Comparison of ENCODE assay signal across 23 cellular contexts in the genomic region with DNA sequence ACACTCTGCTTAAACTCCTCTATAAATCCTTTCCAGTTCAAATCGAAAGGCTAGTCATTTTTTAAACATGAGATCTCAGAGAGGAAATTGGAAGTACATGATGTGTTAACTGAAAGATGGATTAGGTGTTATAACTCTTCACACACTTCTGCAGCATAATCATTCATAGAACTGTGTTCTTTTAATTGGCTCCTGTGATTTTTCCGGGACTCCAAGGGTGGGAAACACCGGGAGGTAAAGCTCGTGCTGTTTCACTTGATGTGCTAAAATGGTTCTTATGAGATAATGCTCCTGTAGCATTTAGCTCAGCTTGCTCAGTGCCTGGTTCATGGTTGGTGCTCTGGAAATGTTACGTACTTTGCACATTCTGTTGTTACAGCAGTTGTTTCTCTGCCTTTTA.
"Had no signal": no experiment of that assay in that cellular context is flagged by ENCODE, and none has a peak within 500 bp of the region (broad histone marks: within the 10 kb centered on the region; RNA-seq: fewer than 3 reads in every experiment).

No MANE protein-coding gene starts in this region.

- H3K9me3 Mint-ChIP-seq: natural killer cell; stimulated activated memory B cell treated with anti-CD40 and anti-IgM and Interleukin-4, amounts not matched to agents 10 μg/mL and 1 μg/mL and 100 μg/mL, for 72 hours; stimulated activated naive CD8-positive, alpha-beta T cell treated with anti-CD3 and anti-CD28 coated beads, Interleukin-15, amount 100 ng/mL, for 72 hours had no signal

- H3K36me3 ChIP-seq: left ventricle myocardium inferior, ovary, right atrium auricular region, right lobe of liver, thyroid gland, transverse colon, upper lobe of left lung had no signal

- H3K9me3 ChIP-seq: left ventricle myocardium inferior, ovary, right atrium auricular region, right lobe of liver, testis, thyroid gland, transverse colon, upper lobe of left lung had no signal

- H3K4me2 ChIP-seq: smooth muscle cell had no signal

- H3K4me1 Mint-ChIP-seq: mesothelial cell of epicardium; naive B cell; natural killer cell; stimulated activated memory B cell treated with anti-CD40 and anti-IgM and Interleukin-4, amounts not matched to agents 10 μg/mL and 1 μg/mL and 100 μg/mL, for 72 hours had no signal

- ATAC-seq: natural killer cell; right lobe of liver; stimulated activated memory B cell treated with anti-CD40 and anti-IgM and Interleukin-4, amounts not matched to agents 10 μg/mL and 1 μg/mL and 100 μg/mL, for 72 hours; stimulated activated naive CD8-positive, alpha-beta T cell treated with anti-CD3 and anti-CD28 coated beads, Interleukin-15, amount 100 ng/mL, for 72 hours had no signal

- H3K27me3 Mint-ChIP-seq: naive B cell; progenitor cell of endocrine pancreas; stimulated activated naive CD8-positive, alpha-beta T cell treated with anti-CD3 and anti-CD28 coated beads, Interleukin-15, amount 100 ng/mL, for 72 hours had no signal

- H3K4me3 ChIP-seq: left ventricle myocardium inferior, lung, ovary, right atrium auricular region, right lobe of liver, smooth muscle cell, testis, thyroid gland, transverse colon, upper lobe of left lung had no signal

- H3K4me3 Mint-ChIP-seq: mesothelial cell of epicardium; naive B cell; natural killer cell; stimulated activated memory B cell treated with anti-CD40 and anti-IgM and Interleukin-4, amounts not matched to agents 10 μg/mL and 1 μg/mL and 100 μg/mL, for 72 hours; stimulated activated naive CD8-positive, alpha-beta T cell treated with anti-CD3 and anti-CD28 coated beads, Interleukin-15, amount 100 ng/mL, for 72 hours had no signal

- H3K27ac Mint-ChIP-seq: mesothelial cell of epicardium; naive B cell; natural killer cell; progenitor cell of endocrine pancreas; stimulated activated memory B cell treated with anti-CD40 and anti-IgM and Interleukin-4, amounts not matched to agents 10 μg/mL and 1 μg/mL and 100 μg/mL, for 72 hours; stimulated activated naive CD8-positive, alpha-beta T cell treated with anti-CD3 and anti-CD28 coated beads, Interleukin-15, amount 100 ng/mL, for 72 hours had no signal

- H3K27ac ChIP-seq: left ventricle myocardium inferior, ovary, right atrium auricular region, right lobe of liver, testis, thyroid gland, transverse colon, upper lobe of left lung had no signal

- H3K4me1 ChIP-seq: left ventricle myocardium inferior, right atrium auricular region, right lobe of liver, testis, thyroid gland, transverse colon, upper lobe of left lung had no signal

- H3K36me3 Mint-ChIP-seq: naive B cell, natural killer cell had no signal

- H3K27me3 ChIP-seq: ovary, right atrium auricular region, right lobe of liver, testis, thyroid gland, transverse colon, upper lobe of left lung had no signal

- DNase-seq: islet precursor cell; left ventricle myocardium inferior; mesendoderm; naive B cell; natural killer cell; ovary; right lobe of liver; stimulated activated CD4-positive, alpha-beta T cell treated with anti-CD3 and anti-CD28 coated beads, Interleukin-1b, Interleukin-23, amount 100 ng/mL, for 48 hours; stimulated activated CD4-positive, alpha-beta T cell treated with anti-CD3 and anti-CD28 coated beads, Interleukin-2, amount 100 ng/mL, for 48 hours; stimulated activated CD4-positive, alpha-beta T cell treated with anti-CD3 and anti-CD28 coated beads, Interleukin-4, amount 100 ng/mL, for 4 hours; stimulated activated CD8-positive, alpha-beta memory T cell treated with anti-CD3 and anti-CD28 coated beads, Interleukin-4, amount 100 ng/mL, for 48 hours; stimulated activated naive CD4-positive, alpha-beta T cell treated with Interleukin-2 at 50 U/mL for 16 hours; stimulated activated naive CD8-positive, alpha-beta T cell treated with anti-CD3 and anti-CD28 coated beads, Interleukin-15, amount 100 ng/mL, for 72 hours; testis; thyroid gland; transverse colon; upper lobe of left lung had no signal
